In the genomic region with DNA sequence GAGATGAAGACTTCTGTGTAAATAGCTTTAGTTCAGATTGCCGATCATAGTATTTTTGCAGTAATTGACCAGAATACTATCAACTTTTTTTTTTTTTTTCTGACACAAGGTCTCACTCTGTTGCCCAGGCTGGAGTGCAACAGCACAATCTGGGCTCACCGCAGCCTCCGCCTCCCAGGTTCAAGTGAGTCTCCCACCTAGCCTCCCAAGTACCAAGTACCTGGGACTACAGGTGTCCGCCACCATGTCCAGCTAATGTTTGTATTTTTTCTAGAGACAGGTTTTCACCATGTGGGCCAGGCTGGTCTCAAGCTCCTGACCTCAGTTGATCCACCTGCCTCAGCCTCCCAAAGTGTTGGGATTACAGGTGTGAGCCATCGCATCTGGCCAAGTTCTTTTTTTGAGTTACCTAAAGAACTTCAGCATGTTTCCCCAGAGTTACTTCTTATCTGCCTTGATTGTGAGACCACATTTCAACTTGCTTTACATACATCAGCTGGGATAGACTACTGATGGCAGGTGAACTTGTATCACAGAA, we compare ENCODE assay signal across 1 cellular context.
TF ChIP-seq lines count a peak whose summit lies in the region.

No MANE protein-coding gene starts in this region.

TF ChIP-seq in HepG2, 621 proteins besides CTCF, POLR2A, EP300 and RAD21 (continued from another document):
- TF ChIP-seq, protein P1, sequence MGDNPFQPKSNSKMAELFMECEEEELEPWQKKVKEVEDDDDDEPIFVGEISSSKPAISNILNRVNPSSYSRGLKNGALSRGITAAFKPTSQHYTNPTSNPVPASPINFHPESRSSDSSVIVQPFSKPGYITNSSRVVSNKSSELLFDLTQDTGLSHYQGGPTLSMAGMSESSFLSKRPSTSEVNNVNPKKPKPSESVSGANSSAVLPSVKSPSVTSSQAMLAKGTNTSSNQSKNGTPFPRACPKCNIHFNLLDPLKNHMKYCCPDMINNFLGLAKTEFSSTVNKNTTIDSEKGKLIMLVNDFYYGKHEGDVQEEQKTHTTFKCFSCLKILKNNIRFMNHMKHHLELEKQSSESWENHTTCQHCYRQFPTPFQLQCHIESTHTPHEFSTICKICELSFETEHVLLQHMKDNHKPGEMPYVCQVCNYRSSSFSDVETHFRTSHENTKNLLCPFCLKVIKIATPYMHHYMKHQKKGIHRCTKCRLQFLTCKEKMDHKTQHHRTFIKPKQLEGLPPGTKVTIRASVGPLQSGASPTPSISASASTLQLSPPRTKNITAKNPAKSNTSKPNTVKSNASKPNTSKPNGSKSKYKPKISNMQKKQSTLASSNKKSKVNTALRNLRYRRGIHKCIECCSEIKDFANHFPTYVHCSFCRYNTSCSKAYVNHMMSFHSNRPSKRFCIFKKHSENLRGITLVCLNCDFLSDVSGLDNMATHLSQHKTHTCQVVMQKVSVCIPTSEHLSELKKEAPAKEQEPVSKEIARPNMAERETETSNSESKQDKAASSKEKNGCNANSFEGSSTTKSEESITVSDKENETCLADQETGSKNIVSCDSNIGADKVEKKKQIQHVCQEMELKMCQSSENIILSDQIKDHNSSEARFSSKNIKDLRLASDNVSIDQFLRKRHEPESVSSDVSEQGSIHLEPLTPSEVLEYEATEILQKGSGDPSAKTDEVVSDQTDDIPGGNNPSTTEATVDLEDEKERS (CRISPR knock-in tag; IDR thresholded peaks at IDR 0.05): no peak
- TF ChIP-seq, protein P2, sequence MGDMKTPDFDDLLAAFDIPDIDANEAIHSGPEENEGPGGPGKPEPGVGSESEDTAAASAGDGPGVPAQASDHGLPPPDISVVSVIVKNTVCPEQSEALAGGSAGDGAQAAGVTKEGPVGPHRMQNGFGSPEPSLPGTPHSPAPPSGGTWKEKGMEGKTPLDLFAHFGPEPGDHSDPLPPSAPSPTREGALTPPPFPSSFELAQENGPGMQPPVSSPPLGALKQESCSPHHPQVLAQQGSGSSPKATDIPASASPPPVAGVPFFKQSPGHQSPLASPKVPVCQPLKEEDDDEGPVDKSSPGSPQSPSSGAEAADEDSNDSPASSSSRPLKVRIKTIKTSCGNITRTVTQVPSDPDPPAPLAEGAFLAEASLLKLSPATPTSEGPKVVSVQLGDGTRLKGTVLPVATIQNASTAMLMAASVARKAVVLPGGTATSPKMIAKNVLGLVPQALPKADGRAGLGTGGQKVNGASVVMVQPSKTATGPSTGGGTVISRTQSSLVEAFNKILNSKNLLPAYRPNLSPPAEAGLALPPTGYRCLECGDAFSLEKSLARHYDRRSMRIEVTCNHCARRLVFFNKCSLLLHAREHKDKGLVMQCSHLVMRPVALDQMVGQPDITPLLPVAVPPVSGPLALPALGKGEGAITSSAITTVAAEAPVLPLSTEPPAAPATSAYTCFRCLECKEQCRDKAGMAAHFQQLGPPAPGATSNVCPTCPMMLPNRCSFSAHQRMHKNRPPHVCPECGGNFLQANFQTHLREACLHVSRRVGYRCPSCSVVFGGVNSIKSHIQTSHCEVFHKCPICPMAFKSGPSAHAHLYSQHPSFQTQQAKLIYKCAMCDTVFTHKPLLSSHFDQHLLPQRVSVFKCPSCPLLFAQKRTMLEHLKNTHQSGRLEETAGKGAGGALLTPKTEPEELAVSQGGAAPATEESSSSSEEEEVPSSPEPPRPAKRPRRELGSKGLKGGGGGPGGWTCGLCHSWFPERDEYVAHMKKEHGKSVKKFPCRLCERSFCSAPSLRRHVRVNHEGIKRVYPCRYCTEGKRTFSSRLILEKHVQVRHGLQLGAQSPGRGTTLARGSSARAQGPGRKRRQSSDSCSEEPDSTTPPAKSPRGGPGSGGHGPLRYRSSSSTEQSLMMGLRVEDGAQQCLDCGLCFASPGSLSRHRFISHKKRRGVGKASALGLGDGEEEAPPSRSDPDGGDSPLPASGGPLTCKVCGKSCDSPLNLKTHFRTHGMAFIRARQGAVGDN (CRISPR knock-in tag; IDR thresholded peaks at IDR 0.05): no peak
- no peak for TF ChIP-seq REXO4 (CRISPR knock-in tag; IDR thresholded peaks at IDR 0.05; ENCODE audit: borderline replicate concordance)
- TF ChIP-seq SOX5 (CRISPR knock-in tag; IDR thresholded peaks at IDR 0.05; ENCODE audit: borderline replicate concordance): no peak
- no peak for TF ChIP-seq KDM4B (CRISPR knock-in tag; IDR thresholded peaks at IDR 0.05)
- TF ChIP-seq DPF2 (CRISPR knock-in tag; IDR thresholded peaks at IDR 0.05; ENCODE audit: borderline replicate concordance, low read depth): no peak
- TF ChIP-seq ZNF382 (CRISPR knock-in tag; IDR thresholded peaks at IDR 0.05; ENCODE audit: borderline replicate concordance): no peak
- no peak for TF ChIP-seq ZNF605 (CRISPR knock-in tag; IDR thresholded peaks at IDR 0.05)
